27 cellular contexts compared by ENCODE assay signal in genomic region chr2:24513672-24514071, GRCh38.
"Had no signal": no experiment of that assay in that cellular context is flagged by ENCODE, and none has a peak within 500 bp of the region (broad histone marks: within the 10 kb centered on the region; RNA-seq: fewer than 3 reads in every experiment).

No MANE protein-coding gene starts in this region.

- H3K27ac ChIP-seq: ascending aorta, brain microvascular endothelial cell, epithelial cell of prostate, esophagus squamous epithelium, heart left ventricle, pancreas, prostate gland, spleen, tibial nerve, WERI-Rb-1 had no signal

- H3K4me3 ChIP-seq: ascending aorta, esophagus squamous epithelium, lung, mucosa of descending colon, pancreas, prostate gland, spleen, tibial nerve had no signal

- H3K4me1 ChIP-seq: prostate gland had no signal

- H3K36me3 ChIP-seq: adrenal gland, ascending aorta, brain microvascular endothelial cell, esophagus squamous epithelium, heart left ventricle, pancreas, prostate gland, spleen, tibial nerve, WERI-Rb-1 had no signal

- H3K9me3 ChIP-seq: adrenal gland, ascending aorta, esophagus squamous epithelium, heart left ventricle, mucosa of descending colon, pancreas, prostate gland, spleen, tibial nerve had no signal

- DNase-seq: activated CD4-positive, alpha-beta T cell treated with anti-CD3 and anti-CD28 coated beads for 48 hours; activated CD4-positive, alpha-beta T cell treated with anti-CD3 and anti-CD28 coated beads, Interleukin-2, amount 50 U/mL, for 48 hours; activated CD8-positive, alpha-beta memory T cell treated with anti-CD3 and anti-CD28 coated beads for 24 hours; activated effector memory CD4-positive, alpha-beta T cell treated with anti-CD3 and anti-CD28 coated beads, Interleukin-2, amount 50 U/mL, for 16 hours; activated naive CD4-positive, alpha-beta T cell treated with anti-CD3 and anti-CD28 coated beads for 36 hours; activated naive CD8-positive, alpha-beta T cell treated with anti-CD3 and anti-CD28 coated beads for 36 hours; activated T-cell treated with anti-CD3 and anti-CD28 coated beads, Interleukin-2, amount 50 U/mL, for 1 hour; adrenal gland; brain microvascular endothelial cell; central memory CD4-positive, alpha-beta T cell; effector CD8-positive, alpha-beta T cell; esophagus squamous epithelium; heart left ventricle; hypothalamus; immature natural killer cell; mucosa of descending colon; nucleus accumbens; pancreas; retina; spleen; stimulated activated naive CD4-positive, alpha-beta T cell; WERI-Rb-1 had no signal

- H3K27me3 ChIP-seq: adrenal gland, ascending aorta, brain microvascular endothelial cell, esophagus squamous epithelium, heart left ventricle, pancreas, spleen, tibial nerve had no signal
